ENCODE assay signal across 2 cellular contexts in genomic region chr1:84301759-84302380, GRCh38.
TF ChIP-seq lines count a peak whose summit lies in the region.

No MANE protein-coding gene starts in this region.

TF ChIP-seq in IMR-90, 13 proteins besides CTCF, POLR2A, EP300 and RAD21:
- TF ChIP-seq CHD1 (IDR thresholded peaks at IDR 0.05; ENCODE audit: low read depth, low read length) = no peak
- TF ChIP-seq ELK1 (IDR thresholded peaks at IDR 0.05; ENCODE audit: borderline replicate concordance, low read depth, low read length) = no peak
- no peak for TF ChIP-seq CEBPB (IDR thresholded peaks at IDR 0.05; ENCODE audit: low read depth, low read length)
- TF ChIP-seq NFE2L2 (IDR thresholded peaks at IDR 0.05; ENCODE audit: low read depth, low read length) = no peak
- no peak for TF ChIP-seq USF2 (IDR thresholded peaks at IDR 0.05; ENCODE audit: low read depth, low read length)
- no peak for TF ChIP-seq FOS (IDR thresholded peaks at IDR 0.05; ENCODE audit: low read depth, low read length)
- TF ChIP-seq MXI1 (IDR thresholded peaks at IDR 0.05; ENCODE audit: borderline replicate concordance, low read depth, low read length) = no peak
- no peak for TF ChIP-seq MAFK (IDR thresholded peaks at IDR 0.05; ENCODE audit: low read depth, low read length)
- no peak for TF ChIP-seq RFX5 (IDR thresholded peaks at IDR 0.05; ENCODE audit: low read depth, low read length)
- no peak for TF ChIP-seq BHLHE40 (IDR thresholded peaks at IDR 0.05; ENCODE audit: low read depth, low read length)
- TF ChIP-seq MAZ (IDR thresholded peaks at IDR 0.05; ENCODE audit: borderline replicate concordance, low read depth, low read length) = no peak
- no peak for TF ChIP-seq SMC3 (IDR thresholded peaks at IDR 0.05; ENCODE audit: low read depth, low read length)
- no peak for TF ChIP-seq RCOR1 (IDR thresholded peaks at IDR 0.05; ENCODE audit: insufficient replicate concordance, low read length)
TF ChIP-seq in IMR-90: peak in this region for 0.

TF ChIP-seq in GM12878, 131 proteins besides CTCF, POLR2A, EP300 and RAD21:
- TF ChIP-seq TCF3 (IDR thresholded peaks at IDR 0.05; ENCODE audit: borderline replicate concordance, insufficient read depth, low read depth, low read length) (no peak), HDGF (IDR thresholded peaks at IDR 0.05) (no peak), PAX8 (IDR thresholded peaks at IDR 0.05) (no peak), ZNF207 (IDR thresholded peaks at IDR 0.05; ENCODE audit: borderline replicate concordance) (no peak), RB1 (IDR thresholded peaks at IDR 0.05; ENCODE audit: borderline replicate concordance) (no peak), KAT2A (conservative IDR thresholded peaks at IDR 0.05; ENCODE audit: control insufficient read depth, low read depth, low read length) (no peak), MYC (IDR thresholded peaks at IDR 0.05; ENCODE audit: insufficient read depth, insufficient read length, insufficient replicate concordance, low read length, severe bottlenecking) (no peak), IRF5 (IDR thresholded peaks at IDR 0.05; ENCODE audit: borderline replicate concordance) (no peak)
- TF ChIP-seq, protein P1, sequence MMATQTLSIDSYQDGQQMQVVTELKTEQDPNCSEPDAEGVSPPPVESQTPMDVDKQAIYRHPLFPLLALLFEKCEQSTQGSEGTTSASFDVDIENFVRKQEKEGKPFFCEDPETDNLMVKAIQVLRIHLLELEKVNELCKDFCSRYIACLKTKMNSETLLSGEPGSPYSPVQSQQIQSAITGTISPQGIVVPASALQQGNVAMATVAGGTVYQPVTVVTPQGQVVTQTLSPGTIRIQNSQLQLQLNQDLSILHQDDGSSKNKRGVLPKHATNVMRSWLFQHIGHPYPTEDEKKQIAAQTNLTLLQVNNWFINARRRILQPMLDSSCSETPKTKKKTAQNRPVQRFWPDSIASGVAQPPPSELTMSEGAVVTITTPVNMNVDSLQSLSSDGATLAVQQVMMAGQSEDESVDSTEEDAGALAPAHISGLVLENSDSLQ (IDR thresholded peaks at IDR 0.05) = no peak
- TF ChIP-seq, protein P2, sequence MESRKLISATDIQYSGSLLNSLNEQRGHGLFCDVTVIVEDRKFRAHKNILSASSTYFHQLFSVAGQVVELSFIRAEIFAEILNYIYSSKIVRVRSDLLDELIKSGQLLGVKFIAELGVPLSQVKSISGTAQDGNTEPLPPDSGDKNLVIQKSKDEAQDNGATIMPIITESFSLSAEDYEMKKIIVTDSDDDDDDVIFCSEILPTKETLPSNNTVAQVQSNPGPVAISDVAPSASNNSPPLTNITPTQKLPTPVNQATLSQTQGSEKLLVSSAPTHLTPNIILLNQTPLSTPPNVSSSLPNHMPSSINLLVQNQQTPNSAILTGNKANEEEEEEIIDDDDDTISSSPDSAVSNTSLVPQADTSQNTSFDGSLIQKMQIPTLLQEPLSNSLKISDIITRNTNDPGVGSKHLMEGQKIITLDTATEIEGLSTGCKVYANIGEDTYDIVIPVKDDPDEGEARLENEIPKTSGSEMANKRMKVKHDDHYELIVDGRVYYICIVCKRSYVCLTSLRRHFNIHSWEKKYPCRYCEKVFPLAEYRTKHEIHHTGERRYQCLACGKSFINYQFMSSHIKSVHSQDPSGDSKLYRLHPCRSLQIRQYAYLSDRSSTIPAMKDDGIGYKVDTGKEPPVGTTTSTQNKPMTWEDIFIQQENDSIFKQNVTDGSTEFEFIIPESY (IDR thresholded peaks at IDR 0.05) = no peak
